11 cellular contexts compared by ENCODE assay signal in the genomic region with DNA sequence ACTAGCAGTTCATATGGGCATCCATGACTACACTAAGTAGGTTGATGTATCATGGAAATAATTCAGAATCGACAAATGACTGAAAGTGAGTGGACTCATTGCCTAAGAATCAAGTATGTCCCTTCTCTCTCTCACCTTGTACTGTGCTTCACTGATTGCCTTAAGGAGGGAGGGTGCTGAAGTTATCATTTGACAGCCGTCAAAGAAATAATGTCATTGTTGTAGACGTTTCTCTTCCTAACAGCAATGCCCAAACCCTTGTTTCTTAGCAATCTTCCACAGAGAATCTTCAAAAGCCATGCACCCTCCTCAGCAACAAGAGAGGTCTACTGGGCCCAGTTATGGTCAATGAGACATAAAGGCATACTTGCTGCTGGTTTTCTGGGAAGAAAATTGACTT.
"Had no signal": no experiment of that assay in that cellular context is flagged by ENCODE, and none has a peak within 500 bp of the region (broad histone marks: within the 10 kb centered on the region; RNA-seq: fewer than 3 reads in every experiment).

No MANE protein-coding gene starts in this region.

- H3K27ac ChIP-seq: GM23248 had no signal

- H3K4me3 ChIP-seq: GM23248, GM23338, HAP-1 had no signal

- H3K9ac ChIP-seq: GM23248 had no signal

- H3K4me2 ChIP-seq: GM23338 had no signal

- H3K4me1 ChIP-seq: HAP-1 had no signal

- DNase-seq: GM23248, GOT3, H7, H9, HCEC 1CT, HFFc6 had no signal

- H3K36me3 ChIP-seq: HAP-1 had no signal

- H2AFZ ChIP-seq: GM23248, GM23338 had no signal

- H3K9me3 ChIP-seq: HAP-1 had no signal

- ATAC-seq: GM23338, HCT116 had no signal

- FAIRE-seq: H1, H54 had no signal
